Comparison of ENCODE assay signal across 9 cellular contexts in genomic region chr14:88868558-88869159, GRCh38. TPM values are rescaled to one million over a fixed set of nuclear protein-coding genes. Genes with fewer than 3 reads are reported as not detected.
DNase-seq lines count a peak whose midpoint lies in the region; ATAC-seq and TF ChIP-seq lines count a peak whose summit lies in the region.
"Had no signal": no experiment of that assay in that cellular context is flagged by ENCODE, and none has a peak within 500 bp of the region (broad histone marks: within the 10 kb centered on the region; RNA-seq: fewer than 3 reads in every experiment).

No MANE protein-coding gene starts in this region.

- H3K4me3 ChIP-seq in esophagus muscularis mucosa = no peak overlapping the region

- no peak overlapping the region for H3T11ph ChIP-seq in H9 (ENCODE audit: low read length)

- no peak overlapping the region for H4K8ac ChIP-seq in H9 (replicated peaks; ENCODE audit: insufficient read length, low read depth, low read length)

- H3K79me2 ChIP-seq in H9 (ENCODE audit: insufficient read depth, low read length) = no peaks in the 10 kb centered on the region

- H2BK12ac ChIP-seq in H9 (ENCODE audit: insufficient read length, low read depth, low read length) = no peak overlapping the region

- no peak overlapping the region for H2BK20ac ChIP-seq in H9 (ENCODE audit: low read depth, low read length, poor library complexity, severe bottlenecking)

- H2BK5ac ChIP-seq in H9 (ENCODE audit: insufficient read length, low read length) = no peak overlapping the region

- no peak overlapping the region for H3K4ac ChIP-seq in H9 (ENCODE audit: low read depth, low read length)

- no peak overlapping the region for H3K56ac ChIP-seq in H9 (ENCODE audit: insufficient read length, low read depth, low read length)

- H3K36me3 Mint-ChIP-seq in H9 (ENCODE audit: insufficient read depth in 1 of 3, low read depth in 3 of 3) = peaks cover 0 to 10% (median 0%) of the 10 kb centered on the region in 3 experiments; a peak in 3 of 7 replicates
- H3K36me3 Mint-ChIP-seq in type B pancreatic cell = peaks cover 17% of the 10 kb centered on the region

- DNase-seq in H9 (no peak), NCI-H526 (lab: John Stamatoyannopoulos, UW) (peak; percentile 20 to 56), esophagus muscularis mucosa (ENCODE audit: extremely low spot score) (no peak), type B pancreatic cell (ENCODE audit: extremely low spot score, unreplicated experiment) (no peak), islet precursor cell (no peak), middle frontal gyrus (ENCODE audit: extremely low spot score, low spot score) (no peak)

- H2AK5ac ChIP-seq in H9 (ENCODE audit: insufficient read length, low read length) = no peak overlapping the region

- no peak overlapping the region for H3K23ac ChIP-seq in H9 (ENCODE audit: insufficient read length, low read depth, low read length)

- H3K4me2 ChIP-seq in H9 (ENCODE audit: insufficient read depth, insufficient read length, low read length) = no peak overlapping the region

- no peaks in the 10 kb centered on the region for H3K4me1 ChIP-seq in H9 (ENCODE audit: insufficient read depth, low read length)
- H3K4me1 ChIP-seq in esophagus muscularis mucosa = peaks cover 0 to 5% (median 0%) of the 10 kb centered on the region in 4 donors

- H4K20me1 ChIP-seq in H9 (ENCODE audit: control insufficient read depth, insufficient read depth, insufficient read length) = peaks cover 2% of the 10 kb centered on the region

- no peak overlapping the region for H2AFZ ChIP-seq in H9 (ENCODE audit: low read length)

- H3K27ac Mint-ChIP-seq in H9 = no peak overlapping the region
- no peak overlapping the region for H3K27ac Mint-ChIP-seq in type B pancreatic cell
- H3K27ac Mint-ChIP-seq: dendritic cell treated with granulocyte-macrophage colony-stimulating factor and Interleukin-4, amounts not matched to agents 40 ng/mL and 50 ng/mL, for 4 days had no signal

- no peak overlapping the region for H2BK15ac ChIP-seq in H9 (ENCODE audit: low read depth, low read length)

- no peaks in the 10 kb centered on the region for H3K23me2 ChIP-seq in H9 (ENCODE audit: insufficient read length, low read depth, low read length, poor library complexity, severe bottlenecking)

- no peak overlapping the region for H3K4me3 Mint-ChIP-seq in H9
- no peak overlapping the region for H3K4me3 Mint-ChIP-seq in type B pancreatic cell
- H3K4me3 Mint-ChIP-seq: dendritic cell treated with granulocyte-macrophage colony-stimulating factor and Interleukin-4, amounts not matched to agents 40 ng/mL and 50 ng/mL, for 4 days had no signal

- H3K9me3 ChIP-seq in H9 (ENCODE audit: control insufficient read depth, low read depth, low read length) (no peaks in the 10 kb centered on the region), esophagus muscularis mucosa (no peaks in the 10 kb centered on the region)

- no peak overlapping the region for H4K5ac ChIP-seq in H9 (ENCODE audit: insufficient read length, low read depth, low read length)

- H3K27ac ChIP-seq in C4-2B (no peak overlapping the region), H9 (ENCODE audit: insufficient read length, low read depth, low read length) (no peak overlapping the region), esophagus muscularis mucosa (replicated peaks in 1 of 4) (no peak overlapping the region)

- H3K4me1 Mint-ChIP-seq in H9 = peaks cover 0 to 4% of the 10 kb centered on the region in 2 experiments; a peak in 1 of 4 replicates
- H3K4me1 Mint-ChIP-seq in type B pancreatic cell (ENCODE audit: unreplicated experiment) = no peaks in the 10 kb centered on the region

- intact Hi-C loops in esophagus muscularis mucosa (cut with DNase I) = loop anchor here (2.0 kb wide), 1 partner anchor 202 kb away; no protein-coding TSS in a partner anchor

- no peak for ATAC-seq in HG03139 (IDR thresholded peaks at IDR 0.05; ENCODE audit: unreplicated experiment)

- no peak overlapping the region for H3K14ac ChIP-seq in H9 (ENCODE audit: insufficient read depth, low read length)

- H3K27me3 Mint-ChIP-seq in H9 (ENCODE audit: low read depth) (no peaks in the 10 kb centered on the region), type B pancreatic cell (no peaks in the 10 kb centered on the region)
- H3K27me3 Mint-ChIP-seq: dendritic cell treated with granulocyte-macrophage colony-stimulating factor and Interleukin-4, amounts not matched to agents 40 ng/mL and 50 ng/mL, for 4 days had no signal

- no peak overlapping the region for H4K91ac ChIP-seq in H9 (ENCODE audit: insufficient read length, low read depth, low read length)

- no peak for TF ChIP-seq EP300 in esophagus muscularis mucosa (IDR thresholded peaks at IDR 0.05)

- H3K18ac ChIP-seq in H9 (ENCODE audit: insufficient read length, low read depth, low read length) = no peak overlapping the region

- H3K79me1 ChIP-seq in H9 (ENCODE audit: insufficient read depth, low read depth, low read length, poor library complexity, severe bottlenecking) = no peaks in the 10 kb centered on the region

- H3K27me3 ChIP-seq in H9 (ENCODE audit: insufficient read depth, low read length) (no peaks in the 10 kb centered on the region), esophagus muscularis mucosa (no peaks in the 10 kb centered on the region)

- H2BK120ac ChIP-seq in H9 (ENCODE audit: low read depth, low read length, poor library complexity, severe bottlenecking) = no peak overlapping the region

- H3K9me3 Mint-ChIP-seq in H9 (no peaks in the 10 kb centered on the region), type B pancreatic cell (no peaks in the 10 kb centered on the region)
- H3K9me3 Mint-ChIP-seq: dendritic cell treated with granulocyte-macrophage colony-stimulating factor and Interleukin-4, amounts not matched to agents 40 ng/mL and 50 ng/mL, for 4 days had no signal

- no peak for TF ChIP-seq POLR2A in esophagus muscularis mucosa (IDR thresholded peaks at IDR 0.05; ENCODE audit: low read depth)

- TF ChIP-seq CTCF in C4-2B (conservative IDR thresholded peaks at IDR 0.05) (peak; percentile 84), H9 (conservative IDR thresholded peaks at IDR 0.05) (peak; percentile 61), esophagus muscularis mucosa (IDR thresholded peaks at IDR 0.05) (peak; percentile 39 to 52 (median 48)), type B pancreatic cell (conservative IDR thresholded peaks at IDR 0.05) (peak; percentile 43)

- no peak overlapping the region for H3K9ac ChIP-seq in H9 (ENCODE audit: extremely low read depth, insufficient read length, low read length)

- H3K36me3 ChIP-seq in esophagus muscularis mucosa = peaks cover 12 to 43% (median 19%) of the 10 kb centered on the region in 4 donors

RNA-seq across cellular contexts. Expression of gene TTC8, which starts 44.2 kb away (rescaled TPM):
- total RNA-seq in H9 (2021) (9.2 and 10.3 TPM in 2 replicates), esophagus muscularis mucosa (10 to 100 TPM; 16.4 to 29.9 (median 23.7) TPM), type B pancreatic cell (ENCODE audit: low replicate concordance) (23.4 and 29.2 TPM in 2 replicates)

Comparison
In these comparisons a context has a peak if more than half of its experiments do, and no peak if none do; other contexts are left out.
1. DNase-seq: peak in NCI-H526 (2 of 2); none in H9 (single experiment), esophagus muscularis mucosa (single experiment), type B pancreatic cell (single experiment), islet precursor cell (single experiment) and middle frontal gyrus (single experiment).
2. Peak in every context shown above with its lines, with median percentiles within 50 percentile points of each other: CTCF ChIP-seq.